Comparison of ENCODE assay signal across 11 cellular contexts in genomic region chr14:67883717-67884116, GRCh38.
DNase-seq lines count a peak whose midpoint lies in the region; FAIRE-seq and TF ChIP-seq lines count a peak whose summit lies in the region.
"Had no signal": no experiment of that assay in that cellular context is flagged by ENCODE, and none has a peak within 500 bp of the region (broad histone marks: within the 10 kb centered on the region; RNA-seq: fewer than 3 reads in every experiment).

No MANE protein-coding gene starts in this region.

- no peak for TF ChIP-seq POLR2A in esophagus muscularis mucosa (IDR thresholded peaks at IDR 0.05; ENCODE audit: low read depth)

- H3K27ac ChIP-seq in OCI-LY3 (ENCODE audit: low read length), result no peak overlapping the region
- H3K27ac ChIP-seq in esophagus muscularis mucosa (replicated peaks in 1 of 4), result no peak overlapping the region
- H3K27ac ChIP-seq: thoracic aorta had no signal

- H3K4me3 Mint-ChIP-seq in activated CD4-positive, alpha-beta T cell treated with anti-CD3 and anti-CD28 coated beads, Interleukin-2, amount 10 ng/mL, durations not matched to agents 24 days and 14 days, result no peak overlapping the region
- H3K4me3 Mint-ChIP-seq: activated CD4-positive, alpha-beta T cell treated with anti-CD3 and anti-CD28 coated beads for 36 hours had no signal

- no peak for TF ChIP-seq EP300 in esophagus muscularis mucosa (IDR thresholded peaks at IDR 0.05)

- peak; percentile 35 for DNase-seq in NCI-H2171 treated with DMSO at 0.1 percent for 48 hours (lab: John Stamatoyannopoulos, UW)
- no peak for DNase-seq in NCI-H2171 (lab: John Stamatoyannopoulos, UW)
- DNase-seq in esophagus muscularis mucosa (ENCODE audit: extremely low spot score), result no peak
- DNase-seq in stromal cell of bone marrow (ENCODE audit: low read depth), result peak; percentile 17
- DNase-seq in germinal center (ENCODE audit: low spot score), result no peak
- DNase-seq in activated CD4-positive, alpha-beta T cell treated with anti-CD3 and anti-CD28 coated beads, Interleukin-2, amount 10 ng/mL, durations not matched to agents 24 days and 14 days, result no peak
- no peak for DNase-seq in frontal cortex (ENCODE audit: low spot score in 2 of 2)
- DNase-seq: activated CD4-positive, alpha-beta T cell treated with anti-CD3 and anti-CD28 coated beads for 36 hours had no signal

- H4K20me1 ChIP-seq in OCI-LY3 (ENCODE audit: insufficient read depth, low read length), result no peaks in the 10 kb centered on the region

- H3K27me3 Mint-ChIP-seq in activated CD4-positive, alpha-beta T cell treated with anti-CD3 and anti-CD28 coated beads, Interleukin-2, amount 10 ng/mL, durations not matched to agents 24 days and 14 days, result no peaks in the 10 kb centered on the region
- H3K27me3 Mint-ChIP-seq: activated CD4-positive, alpha-beta T cell treated with anti-CD3 and anti-CD28 coated beads for 36 hours had no signal

- FAIRE-seq in frontal cortex (lab: Jason Lieb, UNC), result no peak
- FAIRE-seq: K562 had no signal

- no peak overlapping the region for H2AFZ ChIP-seq in OCI-LY3 (ENCODE audit: low read depth, low read length)

- 45% methylated on average over 1 of the region's 1 CpG for WGBS in esophagus muscularis mucosa

- H3K27ac Mint-ChIP-seq in activated CD4-positive, alpha-beta T cell treated with anti-CD3 and anti-CD28 coated beads, Interleukin-2, amount 10 ng/mL, durations not matched to agents 24 days and 14 days, result no peak overlapping the region
- H3K27ac Mint-ChIP-seq: activated CD4-positive, alpha-beta T cell treated with anti-CD3 and anti-CD28 coated beads for 36 hours had no signal

- H3K27me3 ChIP-seq in OCI-LY3 (ENCODE audit: low read depth, low read length) (no peaks in the 10 kb centered on the region), esophagus muscularis mucosa (no peaks in the 10 kb centered on the region)

- intact Hi-C loops in esophagus muscularis mucosa (cut with DNase I), result no loop called here
- intact Hi-C loops in activated CD4-positive, alpha-beta T cell treated with anti-CD3 and anti-CD28 coated beads, Interleukin-2, amount 10 ng/mL, durations not matched to agents 24 days and 14 days (cut with micrococcal nuclease), result no loop called here

- H3K9me3 ChIP-seq in OCI-LY3 (ENCODE audit: insufficient read depth, low read length) (no peaks in the 10 kb centered on the region), esophagus muscularis mucosa (no peaks in the 10 kb centered on the region)
- H3K9me3 ChIP-seq: thoracic aorta had no signal

- H3K4me3 ChIP-seq in OCI-LY3 (ENCODE audit: low read length), result no peak overlapping the region
- no peak overlapping the region for H3K4me3 ChIP-seq in esophagus muscularis mucosa
- H3K4me3 ChIP-seq: K562, thoracic aorta had no signal

- peaks cover 10% of the 10 kb centered on the region for H3K4me1 Mint-ChIP-seq in activated CD4-positive, alpha-beta T cell treated with anti-CD3 and anti-CD28 coated beads, Interleukin-2, amount 10 ng/mL, durations not matched to agents 24 days and 14 days

- H3K36me3 ChIP-seq in OCI-LY3 (replicated peaks; ENCODE audit: low read depth, low read length) (no peaks in the 10 kb centered on the region), esophagus muscularis mucosa (no peaks in the 10 kb centered on the region)
- H3K36me3 ChIP-seq: thoracic aorta had no signal

- H3K36me3 Mint-ChIP-seq in activated CD4-positive, alpha-beta T cell treated with anti-CD3 and anti-CD28 coated beads, Interleukin-2, amount 10 ng/mL, durations not matched to agents 24 days and 14 days (ENCODE audit: low read depth), result no peaks in the 10 kb centered on the region

- no peak overlapping the region for H3K9ac ChIP-seq in OCI-LY3 (ENCODE audit: low read length)

- TF ChIP-seq CTCF in OCI-LY3 (IDR thresholded peaks at IDR 0.05; ENCODE audit: low read depth, low read length) (peak; percentile 46), esophagus muscularis mucosa (IDR thresholded peaks at IDR 0.05) (peak; percentile 26 to 32 (median 30))

- no peaks in the 10 kb centered on the region for H3K79me2 ChIP-seq in OCI-LY3 (ENCODE audit: low read length)

- H3K9me3 Mint-ChIP-seq in activated CD4-positive, alpha-beta T cell treated with anti-CD3 and anti-CD28 coated beads, Interleukin-2, amount 10 ng/mL, durations not matched to agents 24 days and 14 days, result no peaks in the 10 kb centered on the region

- H3K4me1 ChIP-seq in OCI-LY3 (ENCODE audit: low read length) (peaks cover 25% of the 10 kb centered on the region), esophagus muscularis mucosa (peaks cover 0 to 7% (median 5%) of the 10 kb centered on the region in 4 donors)

- H3K4me2 ChIP-seq in OCI-LY3 (ENCODE audit: low read length), result no peak overlapping the region

Comparison
In these comparisons a context has a peak if more than half of its experiments do, and no peak if none do; other contexts are left out.
1. DNase-seq: peak in NCI-H2171 treated with DMSO at 0.1 percent for 48 hours (single experiment) and stromal cell of bone marrow (single experiment); none in NCI-H2171 (single experiment), esophagus muscularis mucosa (single experiment), germinal center (single experiment), activated CD4-positive, alpha-beta T cell treated with anti-CD3 and anti-CD28 coated beads, Interleukin-2, amount 10 ng/mL, durations not matched to agents 24 days and 14 days (single experiment) and frontal cortex (0 of 2).